Comparison of ENCODE assay signal across 23 cellular contexts in genomic region chr4:48420172-48420571, GRCh38.
"Had no signal": no experiment of that assay in that cellular context is flagged by ENCODE, and none has a peak within 500 bp of the region (broad histone marks: within the 10 kb centered on the region; RNA-seq: fewer than 3 reads in every experiment).

No MANE protein-coding gene starts in this region.

- DNase-seq: activated CD4-positive, alpha-beta memory T cell treated with anti-CD3 and anti-CD28 coated beads for 36 hours; activated CD4-positive, alpha-beta T cell treated with anti-CD3 and anti-CD28 coated beads for 36 hours; activated CD8-positive, alpha-beta memory T cell treated with anti-CD3 and anti-CD28 coated beads, Interleukin-2, amount 10 ng/mL, durations not matched to agents 7 days and 5 days; activated effector memory CD4-positive, alpha-beta T cell treated with Interleukin-2 at 50 U/mL for 16 hours; activated T-cell treated with anti-CD3 and anti-CD28 coated beads, Interleukin-2, amount 50 U/mL, for 1 hour; adrenal gland; left ventricle myocardium inferior; mesendoderm; occipital lobe; right cardiac atrium; stimulated activated CD4-positive, alpha-beta T cell treated with anti-CD3 and anti-CD28 coated beads, Interleukin-15, amount 100 ng/mL, for 24 hours; stimulated activated CD4-positive, alpha-beta T cell treated with anti-CD3 and anti-CD28 coated beads, Interleukin-4, amount 100 ng/mL, for 1 hour; stimulated activated naive CD4-positive, alpha-beta T cell; T-cell; T-helper 9 cell; WERI-Rb-1 had no signal

- ATAC-seq: activated CD4-positive, alpha-beta T cell treated with anti-CD3 and anti-CD28 coated beads for 36 hours; activated CD8-positive, alpha-beta memory T cell treated with anti-CD3 and anti-CD28 coated beads, Interleukin-2, amount 10 ng/mL, durations not matched to agents 7 days and 5 days; esophagus mucosa; natural killer cell treated with Interleukin-12 subunit alpha and Interleukin-12 subunit beta and Interleukin-15 and Interleukin-18, amount 100 ng/mL, for 72 hours; right cardiac atrium; T-cell had no signal

- H3K27ac ChIP-seq: adrenal gland, cardiac muscle cell, left ventricle myocardium inferior, prostate gland, upper lobe of left lung, WERI-Rb-1 had no signal

- H3K9me3 ChIP-seq: adrenal gland, left ventricle myocardium inferior, prostate gland, upper lobe of left lung had no signal

- H3K27me3 ChIP-seq: adrenal gland, cardiac muscle cell, upper lobe of left lung had no signal

- H3K4me3 ChIP-seq: adrenal gland, cardiac muscle cell, left ventricle myocardium inferior, prostate gland, skin epidermis, upper lobe of left lung had no signal

- H3K4me1 ChIP-seq: adrenal gland, left ventricle myocardium inferior had no signal

- H3K36me3 ChIP-seq: prostate gland had no signal

- FAIRE-seq: keratinocyte had no signal
